1 cellular context compared by ENCODE assay signal in the genomic region with DNA sequence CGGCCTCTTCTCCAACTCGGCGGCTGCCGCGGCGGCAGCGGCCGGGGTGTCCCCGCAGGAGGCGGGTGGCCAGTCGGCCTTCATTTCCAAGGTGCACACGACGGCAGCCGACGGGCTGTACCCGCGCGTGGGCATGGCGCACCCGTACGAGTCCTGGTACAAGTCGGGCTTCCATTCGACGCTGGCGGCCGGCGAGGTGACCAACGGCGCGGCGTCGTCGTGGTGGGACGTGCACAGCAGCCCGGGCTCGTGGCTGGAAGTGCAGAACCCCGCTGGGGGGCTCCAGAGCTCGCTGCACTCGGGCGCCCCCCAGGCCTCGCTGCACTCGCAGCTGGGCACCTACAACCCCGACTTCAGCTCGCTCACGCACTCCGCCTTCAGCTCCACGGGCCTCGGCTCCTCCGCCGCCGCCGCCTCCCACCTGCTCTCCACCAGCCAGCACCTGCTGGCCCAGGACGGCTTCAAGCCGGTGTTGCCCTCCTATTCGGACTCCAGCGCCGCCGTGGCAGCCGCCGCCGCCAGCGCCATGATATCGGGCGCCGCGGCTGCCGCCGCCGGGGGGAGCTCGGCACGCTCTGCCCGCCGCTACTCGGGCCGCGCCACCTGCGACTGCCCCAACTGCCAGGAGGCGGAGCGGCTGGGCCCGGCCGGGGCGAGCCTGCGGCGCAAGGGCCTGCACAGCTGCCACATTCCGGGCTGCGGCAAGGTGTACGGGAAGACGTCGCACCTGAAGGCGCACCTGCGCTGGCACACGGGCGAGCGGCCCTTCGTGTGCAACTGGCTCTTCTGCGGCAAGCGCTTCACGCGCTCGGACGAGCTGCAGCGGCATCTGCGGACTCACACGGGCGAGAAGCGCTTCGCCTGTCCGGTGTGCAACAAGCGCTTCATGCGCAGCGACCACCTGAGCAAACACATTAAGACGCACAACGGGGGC.
TF ChIP-seq lines count a peak whose summit lies in the region.

No MANE protein-coding gene starts in this region.

TF ChIP-seq in K562, 482 proteins besides CTCF, POLR2A, EP300 and RAD21 (continued from another document and continues in another):
- TF ChIP-seq, protein P1, sequence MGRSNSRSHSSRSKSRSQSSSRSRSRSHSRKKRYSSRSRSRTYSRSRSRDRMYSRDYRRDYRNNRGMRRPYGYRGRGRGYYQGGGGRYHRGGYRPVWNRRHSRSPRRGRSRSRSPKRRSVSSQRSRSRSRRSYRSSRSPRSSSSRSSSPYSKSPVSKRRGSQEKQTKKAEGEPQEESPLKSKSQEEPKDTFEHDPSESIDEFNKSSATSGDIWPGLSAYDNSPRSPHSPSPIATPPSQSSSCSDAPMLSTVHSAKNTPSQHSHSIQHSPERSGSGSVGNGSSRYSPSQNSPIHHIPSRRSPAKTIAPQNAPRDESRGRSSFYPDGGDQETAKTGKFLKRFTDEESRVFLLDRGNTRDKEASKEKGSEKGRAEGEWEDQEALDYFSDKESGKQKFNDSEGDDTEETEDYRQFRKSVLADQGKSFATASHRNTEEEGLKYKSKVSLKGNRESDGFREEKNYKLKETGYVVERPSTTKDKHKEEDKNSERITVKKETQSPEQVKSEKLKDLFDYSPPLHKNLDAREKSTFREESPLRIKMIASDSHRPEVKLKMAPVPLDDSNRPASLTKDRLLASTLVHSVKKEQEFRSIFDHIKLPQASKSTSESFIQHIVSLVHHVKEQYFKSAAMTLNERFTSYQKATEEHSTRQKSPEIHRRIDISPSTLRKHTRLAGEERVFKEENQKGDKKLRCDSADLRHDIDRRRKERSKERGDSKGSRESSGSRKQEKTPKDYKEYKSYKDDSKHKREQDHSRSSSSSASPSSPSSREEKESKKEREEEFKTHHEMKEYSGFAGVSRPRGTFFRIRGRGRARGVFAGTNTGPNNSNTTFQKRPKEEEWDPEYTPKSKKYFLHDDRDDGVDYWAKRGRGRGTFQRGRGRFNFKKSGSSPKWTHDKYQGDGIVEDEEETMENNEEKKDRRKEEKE (IDR thresholded peaks at IDR 0.05; ENCODE audit: borderline replicate concordance in 1 of 2, control insufficient read depth in 1 of 2, low read depth in 2 of 2, low read length in 1 of 2) = no peak
- TF ChIP-seq ZNF253 (CRISPR knock-in tag; conservative IDR thresholded peaks at IDR 0.05) (no peak), KAT7 (CRISPR knock-in tag; IDR thresholded peaks at IDR 0.05; ENCODE audit: borderline replicate concordance) (no peak), ZNF311 (CRISPR knock-in tag; IDR thresholded peaks at IDR 0.05) (0 out of 2 replicates have a peak, but pooled peaks have one; percentile 60), PHTF2 (CRISPR knock-in tag; IDR thresholded peaks at IDR 0.05) (no peak), MXI1 (IDR thresholded peaks at IDR 0.05; ENCODE audit: low read depth, low read length) (no peak), BACH1 (tag; IDR thresholded peaks at IDR 0.05) (no peak), SETDB1 (IDR thresholded peaks at IDR 0.05; ENCODE audit: low read length) (no peak), TBL1XR1 (IDR thresholded peaks at IDR 0.05; ENCODE audit: low read length in 2 of 2) (no peak), ERF (CRISPR knock-in tag; IDR thresholded peaks at IDR 0.05) (no peak), POLR2AphosphoS2 (IDR thresholded peaks at IDR 0.05; ENCODE audit: low read length) (no peak), ZNF282 (CRISPR knock-in tag; IDR thresholded peaks at IDR 0.05) (peak; percentile 55; the same call in 1 of the 2 replicates), ZNF146 (CRISPR knock-in tag; IDR thresholded peaks at IDR 0.05; ENCODE audit: unreplicated experiment) (no peak), CBX3 (IDR thresholded peaks at IDR 0.05; ENCODE audit: borderline replicate concordance in 1 of 2, low read length in 2 of 2) (no peak), ZFX (CRISPR knock-in tag; IDR thresholded peaks at IDR 0.05) (peak; percentile 82), BRD4 (IDR thresholded peaks at IDR 0.05) (no peak), RBBP5 (IDR thresholded peaks at IDR 0.05; ENCODE audit: borderline replicate concordance, insufficient read depth, low read length, poor library complexity, severe bottlenecking) (no peak), GABPA (tag; conservative IDR thresholded peaks at IDR 0.05; ENCODE audit: low read depth) (no peak), ZNF184 (CRISPR knock-in tag; IDR thresholded peaks at IDR 0.05) (no peak; the same call in 1 of the 2 replicates), SNRNP70 (optimal IDR thresholded peaks at IDR 0.05; ENCODE audit: low read depth, low read length) (no peak), NR2F6 (CRISPR knock-in tag; IDR thresholded peaks at IDR 0.05) (no peak), NFXL1 (CRISPR knock-in tag; IDR thresholded peaks at IDR 0.05) (no peak), DNMT1 (IDR thresholded peaks at IDR 0.05) (no peak), EHMT2 (IDR thresholded peaks at IDR 0.05) (no peak), KDM4B (IDR thresholded peaks at IDR 0.05; ENCODE audit: borderline replicate concordance in 2 of 2, low read depth in 1 of 2) (no peak), KLF1 (tag; IDR thresholded peaks at IDR 0.05) (no peak), ETS2 (tag; IDR thresholded peaks at IDR 0.05; ENCODE audit: borderline replicate concordance, poor library complexity, severe bottlenecking) (no peak), RBM14 (IDR thresholded peaks at IDR 0.05; ENCODE audit: borderline replicate concordance, insufficient read depth, low read depth, low read length) (no peak), HMG20A (CRISPR knock-in tag; conservative IDR thresholded peaks at IDR 0.05) (no peak), HIVEP1 (CRISPR knock-in tag; IDR thresholded peaks at IDR 0.05) (no peak), ZNF12 (CRISPR knock-in tag; IDR thresholded peaks at IDR 0.05) (no peak; the same call in 1 of the 2 replicates), CBX8 (IDR thresholded peaks at IDR 0.05; ENCODE audit: borderline replicate concordance, extremely low read depth, low read depth, low read length, poor library complexity, severe bottlenecking) (no peak), ZNF197 (CRISPR knock-in tag; IDR thresholded peaks at IDR 0.05; ENCODE audit: low read depth) (no peak), NFE2 (IDR thresholded peaks at IDR 0.05; ENCODE audit: low read depth) (no peak), CBFA2T2 (conservative IDR thresholded peaks at IDR 0.05) (no peak), ELF4 (CRISPR knock-in tag; IDR thresholded peaks at IDR 0.05) (no peak), L3MBTL2 (IDR thresholded peaks at IDR 0.05) (peak; percentile 99), HNRNPL (IDR thresholded peaks at IDR 0.05; ENCODE audit: low read depth, low read length) (peak; percentile 72), PYGO2 (tag; IDR thresholded peaks at IDR 0.05) (no peak), SNIP1 (IDR thresholded peaks at IDR 0.05; ENCODE audit: low read depth) (no peak), MAFK (IDR thresholded peaks at IDR 0.05; ENCODE audit: low read length) (no peak), SREBF2 (CRISPR knock-in tag; IDR thresholded peaks at IDR 0.05) (no peak)
- TF ChIP-seq, protein P2, sequence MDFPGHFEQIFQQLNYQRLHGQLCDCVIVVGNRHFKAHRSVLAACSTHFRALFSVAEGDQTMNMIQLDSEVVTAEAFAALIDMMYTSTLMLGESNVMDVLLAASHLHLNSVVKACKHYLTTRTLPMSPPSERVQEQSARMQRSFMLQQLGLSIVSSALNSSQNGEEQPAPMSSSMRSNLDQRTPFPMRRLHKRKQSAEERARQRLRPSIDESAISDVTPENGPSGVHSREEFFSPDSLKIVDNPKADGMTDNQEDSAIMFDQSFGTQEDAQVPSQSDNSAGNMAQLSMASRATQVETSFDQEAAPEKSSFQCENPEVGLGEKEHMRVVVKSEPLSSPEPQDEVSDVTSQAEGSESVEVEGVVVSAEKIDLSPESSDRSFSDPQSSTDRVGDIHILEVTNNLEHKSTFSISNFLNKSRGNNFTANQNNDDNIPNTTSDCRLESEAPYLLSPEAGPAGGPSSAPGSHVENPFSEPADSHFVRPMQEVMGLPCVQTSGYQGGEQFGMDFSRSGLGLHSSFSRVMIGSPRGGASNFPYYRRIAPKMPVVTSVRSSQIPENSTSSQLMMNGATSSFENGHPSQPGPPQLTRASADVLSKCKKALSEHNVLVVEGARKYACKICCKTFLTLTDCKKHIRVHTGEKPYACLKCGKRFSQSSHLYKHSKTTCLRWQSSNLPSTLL (IDR thresholded peaks at IDR 0.05) = no peak
- TF ChIP-seq, protein P3, sequence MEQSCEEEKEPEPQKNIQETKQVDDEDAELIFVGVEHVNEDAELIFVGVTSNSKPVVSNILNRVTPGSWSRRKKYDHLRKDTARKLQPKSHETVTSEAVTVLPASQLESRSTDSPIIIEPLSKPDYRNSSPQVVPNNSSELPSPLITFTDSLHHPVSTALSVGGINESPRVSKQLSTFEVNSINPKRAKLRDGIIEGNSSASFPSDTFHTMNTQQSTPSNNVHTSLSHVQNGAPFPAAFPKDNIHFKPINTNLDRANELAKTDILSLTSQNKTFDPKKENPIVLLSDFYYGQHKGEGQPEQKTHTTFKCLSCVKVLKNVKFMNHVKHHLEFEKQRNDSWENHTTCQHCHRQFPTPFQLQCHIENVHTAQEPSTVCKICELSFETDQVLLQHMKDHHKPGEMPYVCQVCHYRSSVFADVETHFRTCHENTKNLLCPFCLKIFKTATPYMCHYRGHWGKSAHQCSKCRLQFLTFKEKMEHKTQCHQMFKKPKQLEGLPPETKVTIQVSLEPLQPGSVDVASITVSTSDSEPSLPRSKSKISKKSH (CRISPR knock-in tag; IDR thresholded peaks at IDR 0.05) = no peak
- TF ChIP-seq, protein P4, sequence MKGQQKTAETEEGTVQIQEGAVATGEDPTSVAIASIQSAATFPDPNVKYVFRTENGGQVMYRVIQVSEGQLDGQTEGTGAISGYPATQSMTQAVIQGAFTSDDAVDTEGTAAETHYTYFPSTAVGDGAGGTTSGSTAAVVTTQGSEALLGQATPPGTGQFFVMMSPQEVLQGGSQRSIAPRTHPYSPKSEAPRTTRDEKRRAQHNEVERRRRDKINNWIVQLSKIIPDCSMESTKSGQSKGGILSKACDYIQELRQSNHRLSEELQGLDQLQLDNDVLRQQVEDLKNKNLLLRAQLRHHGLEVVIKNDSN (CRISPR knock-in tag; IDR thresholded peaks at IDR 0.05) = no peak; the same call in 1 of the 2 replicates
- TF ChIP-seq, protein P5, sequence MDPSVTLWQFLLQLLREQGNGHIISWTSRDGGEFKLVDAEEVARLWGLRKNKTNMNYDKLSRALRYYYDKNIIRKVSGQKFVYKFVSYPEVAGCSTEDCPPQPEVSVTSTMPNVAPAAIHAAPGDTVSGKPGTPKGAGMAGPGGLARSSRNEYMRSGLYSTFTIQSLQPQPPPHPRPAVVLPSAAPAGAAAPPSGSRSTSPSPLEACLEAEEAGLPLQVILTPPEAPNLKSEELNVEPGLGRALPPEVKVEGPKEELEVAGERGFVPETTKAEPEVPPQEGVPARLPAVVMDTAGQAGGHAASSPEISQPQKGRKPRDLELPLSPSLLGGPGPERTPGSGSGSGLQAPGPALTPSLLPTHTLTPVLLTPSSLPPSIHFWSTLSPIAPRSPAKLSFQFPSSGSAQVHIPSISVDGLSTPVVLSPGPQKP (CRISPR knock-in tag; IDR thresholded peaks at IDR 0.05) = peak; percentile 20; the same call in 1 of the 2 replicates
- TF ChIP-seq, protein P6, sequence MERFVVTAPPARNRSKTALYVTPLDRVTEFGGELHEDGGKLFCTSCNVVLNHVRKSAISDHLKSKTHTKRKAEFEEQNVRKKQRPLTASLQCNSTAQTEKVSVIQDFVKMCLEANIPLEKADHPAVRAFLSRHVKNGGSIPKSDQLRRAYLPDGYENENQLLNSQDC (CRISPR knock-in tag; IDR thresholded peaks at IDR 0.05) = no peak
- TF ChIP-seq, protein P7, sequence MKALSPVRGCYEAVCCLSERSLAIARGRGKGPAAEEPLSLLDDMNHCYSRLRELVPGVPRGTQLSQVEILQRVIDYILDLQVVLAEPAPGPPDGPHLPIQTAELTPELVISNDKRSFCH (CRISPR knock-in tag; IDR thresholded peaks at IDR 0.05) = no peak
- TF ChIP-seq, protein P7 (tag; IDR thresholded peaks at IDR 0.05) = no peak
- TF ChIP-seq, protein P8, sequence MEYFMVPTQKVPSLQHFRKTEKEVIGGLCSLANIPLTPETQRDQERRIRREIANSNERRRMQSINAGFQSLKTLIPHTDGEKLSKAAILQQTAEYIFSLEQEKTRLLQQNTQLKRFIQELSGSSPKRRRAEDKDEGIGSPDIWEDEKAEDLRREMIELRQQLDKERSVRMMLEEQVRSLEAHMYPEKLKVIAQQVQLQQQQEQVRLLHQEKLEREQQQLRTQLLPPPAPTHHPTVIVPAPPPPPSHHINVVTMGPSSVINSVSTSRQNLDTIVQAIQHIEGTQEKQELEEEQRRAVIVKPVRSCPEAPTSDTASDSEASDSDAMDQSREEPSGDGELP (CRISPR knock-in tag; IDR thresholded peaks at IDR 0.05; ENCODE audit: borderline replicate concordance) = peak; percentile 55
- TF ChIP-seq, protein P9, sequence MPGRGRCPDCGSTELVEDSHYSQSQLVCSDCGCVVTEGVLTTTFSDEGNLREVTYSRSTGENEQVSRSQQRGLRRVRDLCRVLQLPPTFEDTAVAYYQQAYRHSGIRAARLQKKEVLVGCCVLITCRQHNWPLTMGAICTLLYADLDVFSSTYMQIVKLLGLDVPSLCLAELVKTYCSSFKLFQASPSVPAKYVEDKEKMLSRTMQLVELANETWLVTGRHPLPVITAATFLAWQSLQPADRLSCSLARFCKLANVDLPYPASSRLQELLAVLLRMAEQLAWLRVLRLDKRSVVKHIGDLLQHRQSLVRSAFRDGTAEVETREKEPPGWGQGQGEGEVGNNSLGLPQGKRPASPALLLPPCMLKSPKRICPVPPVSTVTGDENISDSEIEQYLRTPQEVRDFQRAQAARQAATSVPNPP (IDR thresholded peaks at IDR 0.05; ENCODE audit: borderline replicate concordance, insufficient read depth, insufficient read length) = no peak
- TF ChIP-seq, protein P10, sequence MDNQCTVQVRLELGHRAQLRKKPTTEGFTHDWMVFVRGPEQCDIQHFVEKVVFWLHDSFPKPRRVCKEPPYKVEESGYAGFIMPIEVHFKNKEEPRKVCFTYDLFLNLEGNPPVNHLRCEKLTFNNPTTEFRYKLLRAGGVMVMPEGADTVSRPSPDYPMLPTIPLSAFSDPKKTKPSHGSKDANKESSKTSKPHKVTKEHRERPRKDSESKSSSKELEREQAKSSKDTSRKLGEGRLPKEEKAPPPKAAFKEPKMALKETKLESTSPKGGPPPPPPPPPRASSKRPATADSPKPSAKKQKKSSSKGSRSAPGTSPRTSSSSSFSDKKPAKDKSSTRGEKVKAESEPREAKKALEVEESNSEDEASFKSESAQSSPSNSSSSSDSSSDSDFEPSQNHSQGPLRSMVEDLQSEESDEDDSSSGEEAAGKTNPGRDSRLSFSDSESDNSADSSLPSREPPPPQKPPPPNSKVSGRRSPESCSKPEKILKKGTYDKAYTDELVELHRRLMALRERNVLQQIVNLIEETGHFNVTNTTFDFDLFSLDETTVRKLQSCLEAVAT (IDR thresholded peaks at IDR 0.05) = no peak
- TF ChIP-seq, protein P11, sequence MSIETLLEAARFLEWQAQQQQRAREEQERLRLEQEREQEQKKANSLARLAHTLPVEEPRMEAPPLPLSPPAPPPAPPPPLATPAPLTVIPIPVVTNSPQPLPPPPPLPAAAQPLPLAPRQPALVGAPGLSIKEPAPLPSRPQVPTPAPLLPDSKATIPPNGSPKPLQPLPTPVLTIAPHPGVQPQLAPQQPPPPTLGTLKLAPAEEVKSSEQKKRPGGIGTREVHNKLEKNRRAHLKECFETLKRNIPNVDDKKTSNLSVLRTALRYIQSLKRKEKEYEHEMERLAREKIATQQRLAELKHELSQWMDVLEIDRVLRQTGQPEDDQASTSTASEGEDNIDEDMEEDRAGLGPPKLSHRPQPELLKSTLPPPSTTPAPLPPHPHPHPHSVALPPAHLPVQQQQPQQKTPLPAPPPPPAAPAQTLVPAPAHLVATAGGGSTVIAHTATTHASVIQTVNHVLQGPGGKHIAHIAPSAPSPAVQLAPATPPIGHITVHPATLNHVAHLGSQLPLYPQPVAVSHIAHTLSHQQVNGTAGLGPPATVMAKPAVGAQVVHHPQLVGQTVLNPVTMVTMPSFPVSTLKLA (conservative IDR thresholded peaks at IDR 0.05) = peak in 1 of 2 experiments; percentile 31; a peak in 1 of 4 replicates
